Comparison of ENCODE assay signal across 8 cellular contexts in genomic region chr14:49893309-49894213, GRCh38. TPM values are rescaled to one million over a fixed set of nuclear protein-coding genes. Genes with fewer than 3 reads are reported as not detected.
DNase-seq lines count a peak whose midpoint lies in the region; ATAC-seq, FAIRE-seq and TF ChIP-seq lines count a peak whose summit lies in the region.

No MANE protein-coding gene starts in this region.

- H3K36me3 Mint-ChIP-seq in HFFc6 (ENCODE audit: low read depth), result peaks cover 44% of the 10 kb centered on the region
- peaks cover 15 to 44% (median 34%) of the 10 kb centered on the region in 5 donors for H3K36me3 Mint-ChIP-seq in naive thymus-derived CD4-positive, alpha-beta T cell

- peak overlapping the region; percentile 68 for H3K4me3 ChIP-seq in naive thymus-derived CD4-positive, alpha-beta T cell (ENCODE audit: low read length)

- peak; percentile 73 for ATAC-seq in naive thymus-derived CD4-positive, alpha-beta T cell
- peak; percentile 67 for ATAC-seq in stimulated activated naive CD8-positive, alpha-beta T cell treated with anti-CD3 and anti-CD28 coated beads, Interleukin-15, Interleukin-2, amounts not matched to agents 100 U/mL and 50 U/mL, for 24 hours

- H3K27me3 Mint-ChIP-seq in HFFc6 (ENCODE audit: insufficient read depth), result peaks cover 11% of the 10 kb centered on the region
- H3K27me3 Mint-ChIP-seq in naive thymus-derived CD4-positive, alpha-beta T cell, result no peaks in the 10 kb centered on the region

- peak overlapping the region; percentile 98 for H3K27ac ChIP-seq in epithelial cell of prostate
- peak overlapping the region; percentile 97 for H3K27ac ChIP-seq in naive thymus-derived CD4-positive, alpha-beta T cell (ENCODE audit: low read depth, low read length)

- FAIRE-seq in GM18507 (lab: Jason Lieb, UNC), result peak; percentile 36

- no peaks in the 10 kb centered on the region for H3K9me3 ChIP-seq in naive thymus-derived CD4-positive, alpha-beta T cell (ENCODE audit: control insufficient read depth in 2 of 3, low read length in 3 of 3)

- H3K27me3 ChIP-seq in naive thymus-derived CD4-positive, alpha-beta T cell (ENCODE audit: control insufficient read depth in 2 of 2, insufficient read depth in 2 of 2, low read length in 2 of 2), result no peaks in the 10 kb centered on the region

- no peaks in the 10 kb centered on the region for H3K9me3 Mint-ChIP-seq in HFFc6
- peaks cover 0 to 4% (median 0%) of the 10 kb centered on the region in 11 donors for H3K9me3 Mint-ChIP-seq in naive thymus-derived CD4-positive, alpha-beta T cell

- H3K4me1 Mint-ChIP-seq in HFFc6 (ENCODE audit: low read depth), result peaks cover 37% of the 10 kb centered on the region
- peaks cover 28 to 49% (median 48%) of the 10 kb centered on the region in 7 donors for H3K4me1 Mint-ChIP-seq in naive thymus-derived CD4-positive, alpha-beta T cell

- peak overlapping the region; percentile 100 for H3K27ac Mint-ChIP-seq in HFFc6
- H3K27ac Mint-ChIP-seq in naive thymus-derived CD4-positive, alpha-beta T cell, result peak overlapping the region; percentile 98 to 100 (median 99)

- peaks cover 14 to 23% of the 10 kb centered on the region in 2 donors for H3K4me1 ChIP-seq in naive thymus-derived CD4-positive, alpha-beta T cell (ENCODE audit: control insufficient read depth in 2 of 2, insufficient read depth in 2 of 2, low read length in 2 of 2)

- no peak for TF ChIP-seq CTCF in HFFc6 (IDR thresholded peaks at IDR 0.05)

- intact Hi-C loops in naive thymus-derived CD4-positive, alpha-beta T cell (cut with micrococcal nuclease), result loop anchor here (1.0 to 2.0 kb wide), 5 partner anchors 47 to 190 kb away; partner anchors contain the start of gene KLHDC2 (in 1 of the 2)

- DNase-seq in GM18507 (ENCODE audit: extremely low spot score, insufficient read length, low read depth), result peak; percentile 48
- DNase-seq in HFFc6, result no peak
- DNase-seq in NCI-H1092 treated with DMSO at 0.1 percent for 48 hours (lab: John Stamatoyannopoulos, UW), result peak; percentile 21
- DNase-seq in activated CD8-positive, alpha-beta memory T cell treated with anti-CD3 and anti-CD28 coated beads, Interleukin-2, amount 50 U/mL, for 24 hours (ENCODE audit: extremely low read depth), result peak; percentile 48
- DNase-seq in epithelial cell of prostate (ENCODE audit: low read depth, low spot score), result no peak
- peak; percentile 66 to 87 (median 77) for DNase-seq in naive thymus-derived CD4-positive, alpha-beta T cell
- peak; percentile 95 for DNase-seq in stimulated activated naive CD8-positive, alpha-beta T cell treated with anti-CD3 and anti-CD28 coated beads, Interleukin-15, Interleukin-2, amounts not matched to agents 100 U/mL and 50 U/mL, for 24 hours
- DNase-seq in NCI-H2107 (lab: John Stamatoyannopoulos, UW), result no peak

- POLR2A ChIA-PET in naive thymus-derived CD4-positive, alpha-beta T cell (lab: Charles Lee), result interaction anchor here (0.6 to 4.5 kb wide), 24 partner anchors 18 to 223 kb away, joined by 3 to 62 read pairs (median 10); partner anchors contain the start of genes NEMF and VCPKMT

- peaks cover 7 to 15% (median 10%) of the 10 kb centered on the region in 3 experiments for H3K36me3 ChIP-seq in naive thymus-derived CD4-positive, alpha-beta T cell (ENCODE audit: control insufficient read depth in 2 of 3, insufficient read depth in 3 of 3, low read length in 3 of 3)

- CTCF ChIA-PET in naive thymus-derived CD4-positive, alpha-beta T cell (lab: Charles Lee), result interaction anchor here (1.0 to 2.2 kb wide), 6 partner anchors 26 to 168 kb away, joined by 3 to 16 read pairs (median 3); partner anchors contain the start of gene NEMF

- H3K4me3 Mint-ChIP-seq in HFFc6, result peak overlapping the region; percentile 95
- peak overlapping the region; percentile 95 to 100 (median 98) for H3K4me3 Mint-ChIP-seq in naive thymus-derived CD4-positive, alpha-beta T cell

RNA-seq across cellular contexts. Expression of gene ARF6, which starts 0.7 kb away (rescaled TPM):
- 100 to 1,000 TPM in 1 of 6 experiments, 10 to 100 TPM in 5; 92.2 to 111 (median 94.7) TPM for total RNA-seq in HFFc6 (2021; fragmentation: NEBNext Ultra II Directional; extraction: Animal tissue kit (Norgen Biotek cat#: 25700))
- total RNA-seq in naive thymus-derived CD4-positive, alpha-beta T cell, result 100 to 1,000 TPM in 1 of 5 experiments, 10 to 100 TPM in 4; 61.9 to 173 (median 77.6) TPM
- polyA plus RNA-seq in naive thymus-derived CD4-positive, alpha-beta T cell, result 100 to 1,000 TPM in 1 of 2 donors, 10 to 100 TPM in 1; 90.6 to 105 TPM

RNA-seq across cellular contexts. Expression of gene NEMF, which starts 41.0 kb away (rescaled TPM):
- total RNA-seq in HFFc6 (2021; fragmentation: NEBNext Ultra II Directional; extraction: Animal tissue kit (Norgen Biotek cat#: 25700)), result 10 to 100 TPM; 55.5 to 69.7 (median 56.9) TPM
- 100 to 1,000 TPM in 4 of 5 experiments, 10 to 100 TPM in 1; 88.6 to 127 (median 105) TPM for total RNA-seq in naive thymus-derived CD4-positive, alpha-beta T cell
- polyA plus RNA-seq in naive thymus-derived CD4-positive, alpha-beta T cell, result 10 to 100 TPM; 36.8 to 42.8 TPM

Comparison
In these comparisons a context has a peak if more than half of its experiments do, and no peak if none do; other contexts are left out.
1. DNase-seq: peak in GM18507 (single experiment), NCI-H1092 treated with DMSO at 0.1 percent for 48 hours (single experiment), activated CD8-positive, alpha-beta memory T cell treated with anti-CD3 and anti-CD28 coated beads, Interleukin-2, amount 50 U/mL, for 24 hours (single experiment), naive thymus-derived CD4-positive, alpha-beta T cell (9 of 9) and stimulated activated naive CD8-positive, alpha-beta T cell treated with anti-CD3 and anti-CD28 coated beads, Interleukin-15, Interleukin-2, amounts not matched to agents 100 U/mL and 50 U/mL, for 24 hours (single experiment); none in HFFc6 (single experiment), epithelial cell of prostate (single experiment) and NCI-H2107 (single experiment).